Comparison of ENCODE assay signal across 2 cellular contexts in genomic region chr4:126136922-126137781, GRCh38.
TF ChIP-seq lines count a peak whose summit lies in the region.

No MANE protein-coding gene starts in this region.

TF ChIP-seq in HepG2, 621 proteins besides CTCF, POLR2A, EP300 and RAD21 (continued from another document):
- peak; percentile 16; the same call in 1 of the 2 replicates for TF ChIP-seq CREB1 (IDR thresholded peaks at IDR 0.05)
- no peak for TF ChIP-seq CREB1 (CRISPR knock-in tag; IDR thresholded peaks at IDR 0.05)

TF ChIP-seq in GM12878, 131 proteins besides CTCF, POLR2A, EP300 and RAD21:
- TF ChIP-seq, protein P1, sequence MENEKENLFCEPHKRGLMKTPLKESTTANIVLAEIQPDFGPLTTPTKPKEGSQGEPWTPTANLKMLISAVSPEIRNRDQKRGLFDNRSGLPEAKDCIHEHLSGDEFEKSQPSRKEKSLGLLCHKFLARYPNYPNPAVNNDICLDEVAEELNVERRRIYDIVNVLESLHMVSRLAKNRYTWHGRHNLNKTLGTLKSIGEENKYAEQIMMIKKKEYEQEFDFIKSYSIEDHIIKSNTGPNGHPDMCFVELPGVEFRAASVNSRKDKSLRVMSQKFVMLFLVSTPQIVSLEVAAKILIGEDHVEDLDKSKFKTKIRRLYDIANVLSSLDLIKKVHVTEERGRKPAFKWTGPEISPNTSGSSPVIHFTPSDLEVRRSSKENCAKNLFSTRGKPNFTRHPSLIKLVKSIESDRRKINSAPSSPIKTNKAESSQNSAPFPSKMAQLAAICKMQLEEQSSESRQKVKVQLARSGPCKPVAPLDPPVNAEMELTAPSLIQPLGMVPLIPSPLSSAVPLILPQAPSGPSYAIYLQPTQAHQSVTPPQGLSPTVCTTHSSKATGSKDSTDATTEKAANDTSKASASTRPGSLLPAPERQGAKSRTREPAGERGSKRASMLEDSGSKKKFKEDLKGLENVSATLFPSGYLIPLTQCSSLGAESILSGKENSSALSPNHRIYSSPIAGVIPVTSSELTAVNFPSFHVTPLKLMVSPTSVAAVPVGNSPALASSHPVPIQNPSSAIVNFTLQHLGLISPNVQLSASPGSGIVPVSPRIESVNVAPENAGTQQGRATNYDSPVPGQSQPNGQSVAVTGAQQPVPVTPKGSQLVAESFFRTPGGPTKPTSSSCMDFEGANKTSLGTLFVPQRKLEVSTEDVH (IDR thresholded peaks at IDR 0.05; ENCODE audit: low read depth, partially characterized antibody), result no peak
- TF ChIP-seq SIX5 (IDR thresholded peaks at IDR 0.05; ENCODE audit: low read depth, low read length, severe bottlenecking) (no peak), KAT2A (conservative IDR thresholded peaks at IDR 0.05; ENCODE audit: control insufficient read depth, low read depth, low read length) (no peak), ZBTB4 (CRISPR knock-in tag; IDR thresholded peaks at IDR 0.05) (no peak), BACH1 (IDR thresholded peaks at IDR 0.05; ENCODE audit: borderline replicate concordance) (no peak), ATF7 (IDR thresholded peaks at IDR 0.05; ENCODE audit: low read depth) (peak; percentile 16; the same call in 1 of the 2 replicates), USF1 (IDR thresholded peaks at IDR 0.05; ENCODE audit: borderline replicate concordance, extremely low read length, insufficient read depth, low read depth, low read length) (no peak)
- TF ChIP-seq, protein P2, sequence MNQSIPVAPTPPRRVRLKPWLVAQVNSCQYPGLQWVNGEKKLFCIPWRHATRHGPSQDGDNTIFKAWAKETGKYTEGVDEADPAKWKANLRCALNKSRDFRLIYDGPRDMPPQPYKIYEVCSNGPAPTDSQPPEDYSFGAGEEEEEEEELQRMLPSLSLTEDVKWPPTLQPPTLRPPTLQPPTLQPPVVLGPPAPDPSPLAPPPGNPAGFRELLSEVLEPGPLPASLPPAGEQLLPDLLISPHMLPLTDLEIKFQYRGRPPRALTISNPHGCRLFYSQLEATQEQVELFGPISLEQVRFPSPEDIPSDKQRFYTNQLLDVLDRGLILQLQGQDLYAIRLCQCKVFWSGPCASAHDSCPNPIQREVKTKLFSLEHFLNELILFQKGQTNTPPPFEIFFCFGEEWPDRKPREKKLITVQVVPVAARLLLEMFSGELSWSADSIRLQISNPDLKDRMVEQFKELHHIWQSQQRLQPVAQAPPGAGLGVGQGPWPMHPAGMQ (IDR thresholded peaks at IDR 0.05; ENCODE audit: borderline replicate concordance), result no peak
